In the genomic region with DNA sequence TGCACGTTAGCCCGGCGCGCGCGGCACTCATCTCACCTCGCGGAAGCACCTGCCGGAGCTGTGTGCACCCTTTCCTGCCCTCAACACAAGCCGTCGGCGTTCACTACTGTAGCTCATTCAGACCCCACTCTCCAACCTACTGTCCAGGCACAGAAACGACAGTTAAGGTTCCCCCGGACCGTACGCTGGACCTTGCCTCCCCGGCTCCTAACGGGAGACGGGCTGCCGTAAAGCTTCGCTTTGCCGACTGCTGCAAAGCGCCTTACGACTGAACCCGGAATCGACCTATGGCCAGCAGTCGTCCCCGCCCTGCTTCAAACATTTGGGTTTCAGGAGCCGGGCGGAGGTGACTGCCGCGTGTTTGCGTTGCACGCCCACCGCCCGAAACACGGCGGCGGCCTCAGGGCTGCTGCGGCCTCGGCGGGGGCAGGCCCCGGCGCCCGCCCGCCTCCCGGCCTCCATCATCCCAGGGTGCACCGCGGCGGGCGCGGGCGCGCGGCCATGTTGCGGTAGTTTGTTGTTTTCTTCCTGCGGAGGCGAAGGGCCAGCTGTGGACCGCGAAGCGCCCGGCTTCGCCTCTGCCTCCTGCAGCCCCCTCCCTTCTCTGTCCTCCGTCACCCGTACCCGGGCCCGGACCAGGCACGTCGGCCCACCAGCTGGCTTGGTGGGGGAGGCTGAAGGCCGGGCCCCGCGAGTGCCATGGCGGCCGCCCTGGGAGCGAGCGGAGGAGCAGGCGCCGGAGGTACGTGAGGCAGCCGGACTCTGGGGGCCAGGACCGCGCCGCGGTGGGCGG, we compare ENCODE assay signal across 1 cellular context.
TF ChIP-seq lines count a peak whose summit lies in the region.

A gene with protein sequence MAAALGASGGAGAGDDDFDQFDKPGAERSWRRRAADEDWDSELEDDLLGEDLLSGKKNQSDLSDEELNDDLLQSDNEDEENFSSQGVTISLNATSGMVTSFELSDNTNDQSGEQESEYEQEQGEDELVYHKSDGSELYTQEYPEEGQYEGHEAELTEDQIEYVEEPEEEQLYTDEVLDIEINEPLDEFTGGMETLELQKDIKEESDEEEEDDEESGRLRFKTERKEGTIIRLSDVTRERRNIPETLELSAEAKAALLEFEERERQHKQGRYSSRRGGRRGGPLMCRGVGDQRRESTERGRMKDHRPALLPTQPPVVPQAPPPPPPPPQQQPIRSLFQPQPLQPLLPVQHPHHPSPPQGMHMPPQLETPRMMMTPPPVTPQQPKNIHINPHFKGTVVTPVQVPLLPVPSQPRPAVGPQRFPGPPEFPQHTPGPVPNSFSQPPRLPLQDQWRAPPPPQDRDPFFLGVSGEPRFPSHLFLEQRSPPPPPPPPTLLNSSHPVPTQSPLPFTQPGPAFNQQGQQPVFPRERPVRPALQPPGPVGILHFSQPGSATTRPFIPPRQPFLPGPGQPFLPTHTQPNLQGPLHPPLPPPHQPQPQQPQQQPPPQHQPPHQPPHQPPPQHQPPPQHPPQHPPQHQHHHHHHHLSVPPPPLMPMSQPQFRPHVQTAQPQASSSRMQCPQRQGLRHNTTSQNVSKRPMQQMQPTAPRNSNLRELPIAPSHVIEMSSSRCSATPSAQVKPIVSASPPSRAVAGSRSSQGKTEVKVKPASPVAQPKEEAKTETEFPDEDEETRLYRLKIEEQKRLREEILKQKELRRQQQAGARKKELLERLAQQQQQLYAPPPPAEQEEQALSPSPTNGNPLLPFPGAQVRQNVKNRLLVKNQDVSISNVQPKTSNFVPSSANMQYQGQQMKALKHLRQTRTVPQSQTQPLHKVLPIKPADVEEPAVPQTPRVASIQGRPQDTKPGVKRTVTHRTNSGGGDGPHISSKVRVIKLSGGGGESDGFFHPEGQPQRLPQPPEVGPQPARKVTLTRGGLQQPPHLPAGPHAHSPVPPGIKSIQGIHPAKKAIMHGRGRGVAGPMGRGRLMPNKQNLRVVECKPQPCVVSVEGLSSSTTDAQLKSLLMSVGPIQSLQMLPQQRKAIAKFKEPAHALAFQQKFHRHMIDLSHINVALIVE (plus strand): TSS at position 484 of the 793 bp plus-strand sequence. CDS start 216 bp downstream, at position 700.

TF ChIP-seq in K562, 482 proteins besides CTCF, POLR2A, EP300 and RAD21 (continued from another document):
- TF ChIP-seq, protein P1, sequence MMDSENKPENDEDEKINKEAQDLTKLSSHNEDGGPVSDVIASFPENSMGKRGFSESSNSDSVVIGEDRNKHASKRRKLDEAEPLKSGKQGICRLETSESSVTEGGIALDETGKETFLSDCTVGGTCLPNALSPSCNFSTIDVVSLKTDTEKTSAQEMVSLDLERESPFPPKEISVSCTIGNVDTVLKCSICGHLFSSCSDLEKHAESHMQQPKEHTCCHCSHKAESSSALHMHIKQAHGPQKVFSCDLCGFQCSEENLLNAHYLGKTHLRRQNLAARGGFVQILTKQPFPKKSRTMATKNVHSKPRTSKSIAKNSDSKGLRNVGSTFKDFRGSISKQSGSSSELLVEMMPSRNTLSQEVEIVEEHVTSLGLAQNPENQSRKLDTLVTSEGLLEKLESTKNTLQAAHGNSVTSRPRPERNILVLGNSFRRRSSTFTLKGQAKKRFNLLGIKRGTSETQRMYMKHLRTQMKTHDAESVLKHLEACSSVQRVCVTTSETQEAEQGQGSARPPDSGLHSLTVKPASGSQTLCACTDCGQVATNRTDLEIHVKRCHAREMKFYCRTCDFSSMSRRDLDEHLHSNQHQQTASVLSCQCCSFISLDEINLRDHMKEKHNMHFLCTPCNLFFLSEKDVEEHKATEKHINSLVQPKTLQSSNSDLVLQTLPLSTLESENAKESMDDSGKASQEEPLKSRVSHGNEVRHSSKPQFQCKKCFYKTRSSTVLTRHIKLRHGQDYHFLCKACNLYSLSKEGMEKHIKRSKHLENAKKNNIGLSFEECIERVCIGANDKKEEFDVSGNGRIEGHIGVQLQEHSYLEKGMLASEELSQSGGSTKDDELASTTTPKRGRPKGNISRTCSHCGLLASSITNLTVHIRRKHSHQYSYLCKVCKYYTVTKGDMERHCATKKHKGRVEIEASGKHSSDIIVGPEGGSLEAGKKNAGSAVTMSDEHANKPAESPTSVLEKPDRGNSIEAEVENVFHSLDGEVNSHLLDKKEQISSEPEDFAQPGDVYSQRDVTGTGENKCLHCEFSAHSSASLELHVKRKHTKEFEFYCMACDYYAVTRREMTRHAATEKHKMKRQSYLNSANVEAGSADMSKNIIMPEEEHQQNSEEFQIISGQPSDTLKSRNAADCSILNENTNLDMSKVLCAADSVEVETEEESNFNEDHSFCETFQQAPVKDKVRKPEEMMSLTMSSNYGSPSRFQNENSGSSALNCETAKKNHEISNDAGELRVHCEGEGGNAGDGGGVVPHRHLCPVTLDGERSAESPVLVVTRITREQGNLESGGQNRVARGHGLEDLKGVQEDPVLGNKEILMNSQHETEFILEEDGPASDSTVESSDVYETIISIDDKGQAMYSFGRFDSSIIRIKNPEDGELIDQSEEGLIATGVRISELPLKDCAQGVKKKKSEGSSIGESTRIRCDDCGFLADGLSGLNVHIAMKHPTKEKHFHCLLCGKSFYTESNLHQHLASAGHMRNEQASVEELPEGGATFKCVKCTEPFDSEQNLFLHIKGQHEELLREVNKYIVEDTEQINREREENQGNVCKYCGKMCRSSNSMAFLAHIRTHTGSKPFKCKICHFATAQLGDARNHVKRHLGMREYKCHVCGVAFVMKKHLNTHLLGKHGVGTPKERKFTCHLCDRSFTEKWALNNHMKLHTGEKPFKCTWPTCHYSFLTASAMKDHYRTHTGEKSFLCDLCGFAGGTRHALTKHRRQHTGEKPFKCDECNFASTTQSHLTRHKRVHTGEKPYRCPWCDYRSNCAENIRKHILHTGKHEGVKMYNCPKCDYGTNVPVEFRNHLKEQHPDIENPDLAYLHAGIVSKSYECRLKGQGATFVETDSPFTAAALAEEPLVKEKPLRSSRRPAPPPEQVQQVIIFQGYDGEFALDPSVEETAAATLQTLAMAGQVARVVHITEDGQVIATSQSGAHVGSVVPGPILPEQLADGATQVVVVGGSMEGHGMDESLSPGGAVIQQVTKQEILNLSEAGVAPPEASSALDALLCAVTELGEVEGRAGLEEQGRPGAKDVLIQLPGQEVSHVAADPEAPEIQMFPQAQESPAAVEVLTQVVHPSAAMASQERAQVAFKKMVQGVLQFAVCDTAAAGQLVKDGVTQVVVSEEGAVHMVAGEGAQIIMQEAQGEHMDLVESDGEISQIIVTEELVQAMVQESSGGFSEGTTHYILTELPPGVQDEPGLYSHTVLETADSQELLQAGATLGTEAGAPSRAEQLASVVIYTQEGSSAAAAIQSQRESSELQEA (IDR thresholded peaks at IDR 0.05; ENCODE audit: low read depth), result no peak; the same call in 1 of the 2 replicates
- TF ChIP-seq ASH1L (IDR thresholded peaks at IDR 0.05; ENCODE audit: borderline replicate concordance, low read depth, partially characterized antibody) (no peak), RNF219 (CRISPR knock-in tag; IDR thresholded peaks at IDR 0.05) (no peak), FOXO4 (CRISPR knock-in tag; IDR thresholded peaks at IDR 0.05) (no peak; the same call in 1 of the 2 replicates), CCNT2 (IDR thresholded peaks at IDR 0.05; ENCODE audit: borderline replicate concordance, extremely low read depth, insufficient read length, low read depth, low read length) (peak; percentile 69), NFE2L1 (tag; IDR thresholded peaks at IDR 0.05; ENCODE audit: borderline replicate concordance, low read depth) (no peak), RBM39 (optimal IDR thresholded peaks at IDR 0.05; ENCODE audit: low read depth, low read length) (peak; percentile 37), SP2 (IDR thresholded peaks at IDR 0.05; ENCODE audit: extremely low read depth, low read depth, low read length, poor library complexity, severe bottlenecking) (no peak), CBX8 (IDR thresholded peaks at IDR 0.05; ENCODE audit: borderline replicate concordance, extremely low read depth, low read depth, low read length, poor library complexity, severe bottlenecking) (no peak), HDAC1 (IDR thresholded peaks at IDR 0.05) (peak in 1 of 2 experiments; percentile 79; a peak in 2 of 4 replicates), ZNF12 (CRISPR knock-in tag; IDR thresholded peaks at IDR 0.05) (peak; percentile 73; the same call in 1 of the 2 replicates), SMC3 (conservative IDR thresholded peaks at IDR 0.05; ENCODE audit: insufficient read depth, low read depth, low read length) (no peak), POLR2AphosphoS2 (IDR thresholded peaks at IDR 0.05; ENCODE audit: low read length) (peak; percentile 41; the same call in 1 of the 2 replicates)
- TF ChIP-seq, protein P2, sequence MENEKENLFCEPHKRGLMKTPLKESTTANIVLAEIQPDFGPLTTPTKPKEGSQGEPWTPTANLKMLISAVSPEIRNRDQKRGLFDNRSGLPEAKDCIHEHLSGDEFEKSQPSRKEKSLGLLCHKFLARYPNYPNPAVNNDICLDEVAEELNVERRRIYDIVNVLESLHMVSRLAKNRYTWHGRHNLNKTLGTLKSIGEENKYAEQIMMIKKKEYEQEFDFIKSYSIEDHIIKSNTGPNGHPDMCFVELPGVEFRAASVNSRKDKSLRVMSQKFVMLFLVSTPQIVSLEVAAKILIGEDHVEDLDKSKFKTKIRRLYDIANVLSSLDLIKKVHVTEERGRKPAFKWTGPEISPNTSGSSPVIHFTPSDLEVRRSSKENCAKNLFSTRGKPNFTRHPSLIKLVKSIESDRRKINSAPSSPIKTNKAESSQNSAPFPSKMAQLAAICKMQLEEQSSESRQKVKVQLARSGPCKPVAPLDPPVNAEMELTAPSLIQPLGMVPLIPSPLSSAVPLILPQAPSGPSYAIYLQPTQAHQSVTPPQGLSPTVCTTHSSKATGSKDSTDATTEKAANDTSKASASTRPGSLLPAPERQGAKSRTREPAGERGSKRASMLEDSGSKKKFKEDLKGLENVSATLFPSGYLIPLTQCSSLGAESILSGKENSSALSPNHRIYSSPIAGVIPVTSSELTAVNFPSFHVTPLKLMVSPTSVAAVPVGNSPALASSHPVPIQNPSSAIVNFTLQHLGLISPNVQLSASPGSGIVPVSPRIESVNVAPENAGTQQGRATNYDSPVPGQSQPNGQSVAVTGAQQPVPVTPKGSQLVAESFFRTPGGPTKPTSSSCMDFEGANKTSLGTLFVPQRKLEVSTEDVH (IDR thresholded peaks at IDR 0.05; ENCODE audit: low read depth, partially characterized antibody), result peak; percentile 58
